ENCODE assay signal across 1 cellular context in the genomic region with DNA sequence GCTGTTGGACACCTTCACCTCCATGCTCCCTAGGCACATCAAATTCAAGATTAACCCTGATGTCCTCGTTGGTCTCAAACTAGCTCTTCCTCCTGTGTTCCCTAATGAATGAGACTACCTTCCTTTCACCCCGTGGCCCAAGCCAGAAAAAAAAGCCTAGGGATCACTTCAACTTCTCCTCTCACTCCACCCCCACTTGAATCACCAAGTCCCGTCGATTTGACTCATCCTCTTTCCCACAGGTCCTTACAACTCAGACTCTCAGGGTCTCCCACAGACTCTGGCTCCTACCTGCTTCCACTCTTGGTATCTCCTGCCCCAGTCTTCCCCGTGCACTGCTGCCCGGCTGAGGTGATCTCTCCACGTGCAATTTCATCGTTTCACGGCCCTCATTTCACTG.
A peak's percentile ranks its signal among the peaks of the same experiment; 100 is the strongest.
TF ChIP-seq lines count a peak whose summit lies in the region.

No MANE protein-coding gene starts in this region.

TF ChIP-seq in K562, 482 proteins besides CTCF, POLR2A, EP300 and RAD21 (continued from another document):
- peak; percentile 17 for TF ChIP-seq PRDM10 (IDR thresholded peaks at IDR 0.05; ENCODE audit: partially characterized antibody)
- TF ChIP-seq, protein P1, sequence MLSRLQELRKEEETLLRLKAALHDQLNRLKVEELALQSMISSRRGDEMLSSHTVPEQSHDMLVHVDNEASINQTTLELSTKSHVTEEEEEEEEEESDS (CRISPR knock-in tag; IDR thresholded peaks at IDR 0.05), result no peak
- TF ChIP-seq ZBTB49 (CRISPR knock-in tag; IDR thresholded peaks at IDR 0.05; ENCODE audit: borderline replicate concordance), result no peak
